ENCODE assay signal across 9 cellular contexts in the genomic region with DNA sequence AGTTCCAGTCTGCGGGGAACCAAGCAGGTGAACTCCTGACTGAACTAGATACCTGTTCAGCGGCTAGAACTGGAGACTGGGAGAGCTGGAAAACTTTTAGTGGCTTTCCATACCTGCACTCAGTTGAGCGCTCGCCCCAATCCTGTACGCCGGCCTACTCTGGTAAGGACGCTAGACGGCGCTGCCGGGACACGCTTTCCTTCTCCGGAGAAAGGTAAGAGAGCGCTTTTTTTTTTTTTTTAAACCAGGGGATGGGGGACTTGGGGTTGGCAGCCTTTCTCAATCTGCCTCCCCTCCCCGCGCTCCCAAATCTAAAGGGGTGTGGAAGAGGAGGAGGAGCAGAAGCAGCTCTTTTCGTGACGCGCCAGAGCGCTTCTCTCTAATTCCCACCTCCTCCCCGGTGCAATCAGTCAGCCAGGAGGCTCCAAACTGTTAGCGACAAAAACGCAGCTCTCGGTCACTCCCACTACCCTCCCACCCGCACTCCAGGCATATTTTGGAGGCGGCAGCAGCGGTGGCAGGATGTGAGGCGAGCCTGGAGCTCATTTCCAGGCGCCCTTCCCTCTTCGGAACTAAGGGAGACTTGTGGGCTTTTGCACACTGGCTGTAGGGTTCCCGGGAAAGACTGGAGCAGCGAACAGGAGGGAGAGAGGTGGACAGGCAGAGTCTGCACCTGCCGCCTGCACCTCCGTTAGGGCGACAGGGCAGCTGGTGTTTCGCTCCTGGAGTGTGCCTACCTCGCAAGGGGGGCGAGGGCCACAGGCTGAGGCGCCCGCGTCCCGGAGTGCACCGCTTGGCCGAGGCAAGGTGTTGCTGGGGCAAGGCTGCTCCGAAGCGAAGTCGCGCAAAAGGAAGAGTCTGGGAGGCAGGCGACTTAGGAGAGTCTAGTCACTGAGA. TPM values are rescaled to one million over a fixed set of nuclear protein-coding genes. Genes with fewer than 3 reads are reported as not detected.
DNase-seq lines count a peak whose midpoint lies in the region; ATAC-seq, FAIRE-seq and TF ChIP-seq lines count a peak whose summit lies in the region.
"Had no signal": no experiment of that assay in that cellular context is flagged by ENCODE, and none has a peak within 500 bp of the region (broad histone marks: within the 10 kb centered on the region; RNA-seq: fewer than 3 reads in every experiment).

TSS of gene IL1RAPL2 (plus strand) at position 409 of the 897 bp plus-strand sequence.

- in situ Hi-C loops in HepG2 (cut with HindIII; ENCODE audit: extremely low pct_ligation_motif_present, low pct_unique_long_range_greater_than_20kb): no loop called here

- no peaks in the 10 kb centered on the region for H3K79me2 ChIP-seq in HepG2 (ENCODE audit: insufficient read depth, low read length)

- TF ChIP-seq CTCF in brain (conservative IDR thresholded peaks at IDR 0.05) (peak; percentile 63 to 79), HepG2 (CRISPR knock-in tag; IDR thresholded peaks at IDR 0.05) (peak; percentile 62), tibial artery (IDR thresholded peaks at IDR 0.05) (peak in 1 of 2 experiments; percentile 6)

- POLR2A ChIA-PET in HepG2 (lab: Yijun Ruan, JAX): no interaction called here

- intact Hi-C loops in HepG2 (cut with micrococcal nuclease; ENCODE audit: unreplicated experiment) (no loop called here), tibial artery (cut with DNase I; ENCODE audit: low total_unique reads) (no loop called here)

- H3K4me2 ChIP-seq in HepG2 (ENCODE audit: low read depth, low read length): peak within 1 kb of the TSS; percentile 23; the same call in 1 of the 2 replicates

- H3K27me3 Mint-ChIP-seq in brain: peaks cover 53% of the 10 kb centered on the region

- H3K9me3 ChIP-seq in HepG2 (ENCODE audit: low read length) (no peaks in the 10 kb centered on the region), tibial artery (peaks cover 0 to 2% (median 0%) of the 10 kb centered on the region in 3 donors)

- no peak for FAIRE-seq in HepG2 (lab: Jason Lieb, UNC)

- no peak for TF ChIP-seq EP300 in HepG2 (IDR thresholded peaks at IDR 0.05; ENCODE audit: low read depth in 2 of 2, low read length in 2 of 2)
- TF ChIP-seq EP300 in HepG2 (CRISPR knock-in tag; IDR thresholded peaks at IDR 0.05; ENCODE audit: borderline replicate concordance): no peak

- H3K4me1 ChIP-seq in HepG2 (ENCODE audit: insufficient read depth, low read length) (no peaks in the 10 kb centered on the region), tibial artery (peaks cover 0 to 11% (median 0%) of the 10 kb centered on the region in 4 donors)

- H3K9me3 Mint-ChIP-seq in brain: peaks cover 0 to 7% (median 0%) of the 10 kb centered on the region in 5 experiments

- no peak within 1 kb of the TSS for H3K9ac ChIP-seq in HepG2 (ENCODE audit: insufficient read depth, low read depth, low read length)

- H3K36me3 Mint-ChIP-seq in brain: no peaks in the 10 kb centered on the region

- TF ChIP-seq RAD21 in HepG2 (CRISPR knock-in tag; IDR thresholded peaks at IDR 0.05): no peak

- H3K4me3 ChIP-seq in HepG2 (replicated peaks in 1 of 3; ENCODE audit: insufficient read depth in 1 of 3, low read depth in 2 of 3, low read length in 3 of 3) (peak within 1 kb of the TSS in 1 of 3 experiments; percentile 16; a peak in 1 of 6 replicates), tibial artery (no peak within 1 kb of the TSS)

- H3K27ac ChIP-seq in HepG2 (ENCODE audit: extremely low read length, insufficient read depth, low read length) (no peak within 1 kb of the TSS), tibial artery (no peak within 1 kb of the TSS)

- H4K20me1 ChIP-seq in HepG2 (ENCODE audit: insufficient read depth, low read length): no peaks in the 10 kb centered on the region

- H3K36me3 ChIP-seq in HepG2 (replicated peaks in 1 of 2; ENCODE audit: control insufficient read depth in 1 of 2, insufficient read depth in 2 of 2, low read length in 2 of 2): no peaks in the 10 kb centered on the region
- H3K36me3 ChIP-seq in tibial artery: no peaks in the 10 kb centered on the region

- ATAC-seq in HepG2 (peak; percentile 94), GM18870 (IDR thresholded peaks at IDR 0.05; ENCODE audit: unreplicated experiment) (no peak)

- H3K27ac Mint-ChIP-seq in brain: peak within 1 kb of the TSS in 1 of 5 experiments; percentile 45

- H3K27me3 ChIP-seq in HepG2 (ENCODE audit: control insufficient read depth in 1 of 2, insufficient read depth in 2 of 2, low read length in 2 of 2): no peaks in the 10 kb centered on the region
- H3K27me3 ChIP-seq in tibial artery: peaks cover 0 to 18% of the 10 kb centered on the region in 2 donors

- WGBS in HepG2 (ENCODE audit: low lambda C conversion rate): no CpG with 5 or more reads among the region's 48 CpGs

- H3K4me1 Mint-ChIP-seq in brain: no peaks in the 10 kb centered on the region

- BruUV-seq in HepG2 (replicated peaks; lab: Mats Ljungman, UMichigan): no TSS peak

- DNase-seq in DMS53 treated with DMSO at 0.1 percent for 48 hours (lab: John Stamatoyannopoulos, UW; ENCODE audit: unreplicated experiment) (peak; percentile 51), HPDE6-E6E7 (ENCODE audit: extremely low spot score) (peak; percentile 16), HepG2 (ENCODE audit: low spot score) (peak; percentile 8), NCI-H2171 treated with DMSO at 0.1 percent for 48 hours (lab: John Stamatoyannopoulos, UW) (no peak), tibial artery (no peak)
- DNase-seq in stimulated activated naive CD4-positive, alpha-beta T cell (lab: John Stamatoyannopoulos, UW): no peak

- CTCF ChIA-PET in HepG2 (lab: Yijun Ruan, JAX; ENCODE audit: low intra/inter-chr PET ratio, low total read pairs): no interaction called here

- H2AFZ ChIP-seq in HepG2 (ENCODE audit: low read length): no peak within 1 kb of the TSS

- H3K4me3 Mint-ChIP-seq in brain: peak within 1 kb of the TSS; percentile 83 to 90 (median 89)

- no peak for TF ChIP-seq POLR2A in HepG2 (IDR thresholded peaks at IDR 0.05; ENCODE audit: insufficient read depth in 1 of 2, low read depth in 2 of 2, low read length in 2 of 2)

TF ChIP-seq in HepG2, 621 proteins besides CTCF, POLR2A, EP300 and RAD21 (continues in another document):
- TF ChIP-seq MYNN (CRISPR knock-in tag; IDR thresholded peaks at IDR 0.05; ENCODE audit: low read depth) (no peak), ESRRA (CRISPR knock-in tag; IDR thresholded peaks at IDR 0.05; ENCODE audit: low read depth) (no peak), NFAT5 (CRISPR knock-in tag; IDR thresholded peaks at IDR 0.05) (no peak), ZNF468 (CRISPR knock-in tag; IDR thresholded peaks at IDR 0.05) (no peak), STAG1 (CRISPR knock-in tag; IDR thresholded peaks at IDR 0.05) (peak; percentile 33; the same call in 1 of the 2 replicates)

RNA-seq across cellular contexts. Expression of gene IL1RAPL2, which starts in this region (rescaled TPM):
- polyA plus RNA-seq in brain (ENCODE audit: insufficient read depth, low read depth, low replicate concordance) (not detected), HepG2 (2011; rRNA removed) (not detected in 2 replicates)
- not detected in 2 replicates for total RNA-seq in HepG2 (2016; rRNA removed; fragmentation: Illumina TruSeq; extraction: Trizol)
- total RNA-seq in HepG2 (2016; cell fraction: cytosol; rRNA removed; fragmentation: Illumina TruSeq; extraction: Trizol; ENCODE audit: low read depth): not detected in 2 replicates
- not detected in 2 replicates for total RNA-seq in HepG2 (2016; cell fraction: insoluble cytoplasmic fraction; rRNA removed; fragmentation: Illumina TruSeq; extraction: Trizol)
- total RNA-seq in HepG2 (2016; cell fraction: membrane; rRNA removed; fragmentation: Illumina TruSeq; extraction: Trizol): not detected in 2 replicates
- total RNA-seq in HepG2 (2016; cell fraction: nucleus; rRNA removed; fragmentation: Illumina TruSeq; extraction: Trizol): not detected in 2 replicates
- polyA plus RNA-seq in HepG2 (2011; cell fraction: cytosol; rRNA removed): not detected in 2 replicates
- polyA plus RNA-seq in HepG2 (2011; cell fraction: nucleus; rRNA removed): not detected in 2 replicates
- not detected in 2 replicates for polyA plus RNA-seq in HepG2 (2012)
- not detected in 2 replicates for polyA plus RNA-seq in HepG2 (2016; cell fraction: cytosol; fragmentation: Illumina TruSeq; extraction: Trizol; ENCODE audit: low read depth)
- polyA plus RNA-seq in HepG2 (2016; cell fraction: insoluble cytoplasmic fraction; fragmentation: Illumina TruSeq; extraction: Trizol; ENCODE audit: low read depth): not detected in 2 replicates
- not detected in 2 replicates for polyA plus RNA-seq in HepG2 (2016; cell fraction: membrane; fragmentation: Illumina TruSeq; extraction: Trizol; ENCODE audit: low read depth)
- not detected in 2 replicates for polyA plus RNA-seq in HepG2 (2016; cell fraction: nucleus; fragmentation: Illumina TruSeq; extraction: Trizol; ENCODE audit: insufficient read depth, low read depth)
- not detected in 2 replicates for polyA minus RNA-seq in HepG2 (2011; rRNA and poly(A)+ RNA removed; ENCODE audit: low replicate concordance)
- polyA minus RNA-seq in HepG2 (2011; cell fraction: cytosol; rRNA and poly(A)+ RNA removed): not detected in 2 replicates
- not detected in 2 replicates for polyA minus RNA-seq in HepG2 (2011; cell fraction: nucleus; rRNA and poly(A)+ RNA removed)
- total RNA-seq: RPMI7951 had no signal

Comparison
In these comparisons a context has a peak if more than half of its experiments do, and no peak if none do; other contexts are left out.
1. Peak in DNase-seq, ATAC-seq and H3K4me2 ChIP-seq in HepG2; RNA of the gene not detected or under 1 TPM.
2. DNase-seq: peak in DMS53 treated with DMSO at 0.1 percent for 48 hours (single experiment) and HPDE6-E6E7 (single experiment); none in NCI-H2171 treated with DMSO at 0.1 percent for 48 hours (single experiment), stimulated activated naive CD4-positive, alpha-beta T cell (0 of 6) and tibial artery (0 of 2).